In the genomic region with DNA sequence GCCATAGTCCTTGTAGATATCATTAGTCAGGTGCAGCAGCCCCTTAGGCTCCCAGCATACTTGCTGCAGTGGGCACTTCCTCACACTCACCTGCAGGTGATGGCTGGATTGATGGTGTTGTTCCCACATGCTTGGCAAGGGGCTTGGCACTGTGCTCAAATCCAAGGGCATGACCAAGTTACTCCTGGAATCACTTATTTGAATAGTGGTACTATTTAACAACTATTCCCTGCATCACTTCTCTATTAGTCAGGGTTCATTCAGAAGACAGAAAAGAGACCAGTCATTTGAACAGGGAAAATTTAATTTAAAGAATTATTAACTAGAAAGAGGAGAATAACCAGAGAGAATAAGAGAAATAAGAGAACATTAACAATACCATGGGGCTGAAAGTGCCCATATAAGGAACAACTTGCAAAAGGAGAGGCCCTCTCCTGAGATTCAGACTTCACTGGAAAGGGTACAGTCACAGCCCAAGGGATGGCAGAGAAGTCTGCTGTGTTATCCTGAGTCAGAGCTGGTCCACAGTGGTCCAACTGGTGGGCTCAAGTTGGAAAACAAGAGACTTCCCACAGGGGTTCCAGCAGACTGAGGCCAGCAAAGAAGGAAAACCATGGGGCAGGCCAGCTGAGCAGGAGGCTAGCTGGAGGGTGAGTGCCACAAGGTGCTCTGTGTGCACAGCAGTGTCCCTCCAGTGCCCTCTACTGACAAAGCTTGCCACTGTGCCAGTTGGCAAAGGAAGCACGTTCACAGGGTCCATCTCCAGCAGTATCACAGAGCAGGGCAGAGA, we compare ENCODE assay signal across 8 cellular contexts. TPM values are rescaled to one million over a fixed set of nuclear protein-coding genes. Genes with fewer than 3 reads are reported as not detected.
DNase-seq lines count a peak whose midpoint lies in the region; ATAC-seq and TF ChIP-seq lines count a peak whose summit lies in the region.

No MANE protein-coding gene starts in this region.

- no peaks in the 10 kb centered on the region for H3K9me3 Mint-ChIP-seq in activated T-cell treated with anti-CD3 and anti-CD28 coated beads, Interleukin-2, amount 50 U/mL, for 72 hours
- peaks cover 2% of the 10 kb centered on the region for H3K9me3 Mint-ChIP-seq in glutamatergic neuron (ENCODE audit: unreplicated experiment)

- peak; percentile 65 for DNase-seq in AG20443 (ENCODE audit: low spot score)
- DNase-seq in NCI-H526 treated with DMSO at 0.1 percent for 48 hours (lab: John Stamatoyannopoulos, UW), result peak; percentile 9
- DNase-seq in activated T-cell treated with anti-CD3 and anti-CD28 coated beads, Interleukin-2, amount 50 U/mL, for 72 hours, result peak; percentile 47 to 54
- DNase-seq in glutamatergic neuron, result peak; percentile 38
- peak; percentile 95 for DNase-seq in pons (ENCODE audit: low spot score)

- TF ChIP-seq CTCF in glutamatergic neuron (IDR thresholded peaks at IDR 0.05; ENCODE audit: partially characterized antibody, unreplicated experiment), result no peak

- H3K4me1 Mint-ChIP-seq in activated T-cell treated with anti-CD3 and anti-CD28 coated beads, Interleukin-2, amount 50 U/mL, for 72 hours (ENCODE audit: low read depth), result no peaks in the 10 kb centered on the region
- H3K4me1 Mint-ChIP-seq in glutamatergic neuron (ENCODE audit: low read depth, unreplicated experiment), result no peaks in the 10 kb centered on the region

- peak; percentile 96 for ATAC-seq in GM18498 (IDR thresholded peaks at IDR 0.05; ENCODE audit: unreplicated experiment)
- peak; percentile 59 for ATAC-seq in HG03025 (IDR thresholded peaks at IDR 0.05; ENCODE audit: low FRiP score, unreplicated experiment)
- peak; percentile 88 for ATAC-seq in activated T-cell treated with anti-CD3 and anti-CD28 coated beads, Interleukin-2, amount 50 U/mL, for 72 hours (replicated peaks in 1 of 2)
- ATAC-seq in HG02884 (IDR thresholded peaks at IDR 0.05; ENCODE audit: unreplicated experiment), result no peak

- H3K27me3 Mint-ChIP-seq in activated T-cell treated with anti-CD3 and anti-CD28 coated beads, Interleukin-2, amount 50 U/mL, for 72 hours (ENCODE audit: low read depth), result peaks cover 17% of the 10 kb centered on the region
- no peaks in the 10 kb centered on the region for H3K27me3 Mint-ChIP-seq in glutamatergic neuron (ENCODE audit: unreplicated experiment)

- peak overlapping the region; percentile 54 for H3K27ac Mint-ChIP-seq in activated T-cell treated with anti-CD3 and anti-CD28 coated beads, Interleukin-2, amount 50 U/mL, for 72 hours
- no peak overlapping the region for H3K27ac Mint-ChIP-seq in glutamatergic neuron (ENCODE audit: unreplicated experiment)

- no peaks in the 10 kb centered on the region for H3K36me3 Mint-ChIP-seq in activated T-cell treated with anti-CD3 and anti-CD28 coated beads, Interleukin-2, amount 50 U/mL, for 72 hours (ENCODE audit: insufficient read depth in 2 of 2)
- no peaks in the 10 kb centered on the region for H3K36me3 Mint-ChIP-seq in glutamatergic neuron (ENCODE audit: unreplicated experiment)

- H3K4me3 Mint-ChIP-seq in activated T-cell treated with anti-CD3 and anti-CD28 coated beads, Interleukin-2, amount 50 U/mL, for 72 hours, result no peak overlapping the region
- no peak overlapping the region for H3K4me3 Mint-ChIP-seq in glutamatergic neuron (ENCODE audit: unreplicated experiment)

RNA-seq across cellular contexts. Expression of a gene that starts 9.8 kb away (rescaled TPM):
- total RNA-seq in activated T-cell treated with anti-CD3 and anti-CD28 coated beads, Interleukin-2, amount 50 U/mL, for 72 hours, result under 1 TPM in 1 of 2 donors, not detected in 1; 0.19 TPM
- 1.1 TPM for total RNA-seq in glutamatergic neuron (ENCODE audit: unreplicated experiment)

RNA-seq across cellular contexts. Expression of a gene that starts 22.1 kb away (rescaled TPM):
- total RNA-seq in activated T-cell treated with anti-CD3 and anti-CD28 coated beads, Interleukin-2, amount 50 U/mL, for 72 hours, result 1 to 10 TPM; 7.3 to 9.1 TPM
- 20.7 TPM for total RNA-seq in glutamatergic neuron (ENCODE audit: unreplicated experiment)

Comparison
In these comparisons a context has a peak if more than half of its experiments do, and no peak if none do; other contexts are left out.
1. DNase-seq: peak in every context shown above with its lines; median percentile 95 in pons; 65 in AG20443; 50 in activated T-cell treated with anti-CD3 and anti-CD28 coated beads, Interleukin-2, amount 50 U/mL, for 72 hours; 38 in glutamatergic neuron; 9 in NCI-H526 treated with DMSO at 0.1 percent for 48 hours.